Comparison of ENCODE assay signal across 16 cellular contexts in the genomic region with DNA sequence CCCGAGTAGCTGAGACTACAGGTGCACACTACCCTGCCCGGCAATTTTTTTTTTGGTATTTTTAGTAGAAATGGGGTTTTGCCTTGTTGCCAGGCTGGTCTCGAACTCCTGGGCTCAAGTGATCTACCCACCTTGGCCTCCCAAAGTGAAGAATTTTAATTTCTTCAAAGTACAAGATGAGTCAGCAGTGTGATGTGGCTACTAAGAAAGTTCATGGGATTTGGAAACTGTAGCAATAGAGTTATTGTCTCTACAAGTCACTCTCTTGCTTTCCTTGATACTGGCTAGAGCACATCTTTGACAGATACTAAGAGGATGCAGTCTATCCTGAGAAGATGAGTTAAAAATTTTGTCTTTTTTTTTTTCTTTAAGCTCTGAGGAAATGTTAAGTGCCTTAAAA. TPM values are rescaled to one million over a fixed set of nuclear protein-coding genes. Genes with fewer than 3 reads are reported as not detected.
A peak's percentile ranks its signal among the peaks of the same experiment; 100 is the strongest.
DNase-seq lines count a peak whose midpoint lies in the region; ATAC-seq and TF ChIP-seq lines count a peak whose summit lies in the region.
"Had no signal": no experiment of that assay in that cellular context is flagged by ENCODE, and none has a peak within 500 bp of the region (broad histone marks: within the 10 kb centered on the region; RNA-seq: fewer than 3 reads in every experiment).

No MANE protein-coding gene starts in this region.

- H3K9me3 Mint-ChIP-seq in activated CD4-positive, alpha-beta T cell treated with anti-CD3 and anti-CD28 coated beads for 36 hours (ENCODE audit: low read depth): no peaks in the 10 kb centered on the region
- H3K9me3 Mint-ChIP-seq: activated B cell treated with CpG ODN at 0.5 μM for 24 hours, IgD-negative memory B cell had no signal

- peaks cover 31% of the 10 kb centered on the region for H4K20me1 ChIP-seq in smooth muscle cell (ENCODE audit: low read depth)

- peaks cover 28% of the 10 kb centered on the region for H3F3A ChIP-seq in smooth muscle cell (ENCODE audit: low read depth)

- in situ Hi-C loops in GM13977 (cut with MboI; ENCODE audit: low pct_unique_long_range_greater_than_20kb, low sequenced_read_pairs, unreplicated experiment): no loop called here

- no peak overlapping the region for H3K4me3 Mint-ChIP-seq in activated CD4-positive, alpha-beta T cell treated with anti-CD3 and anti-CD28 coated beads for 36 hours

- CTCF ChIA-PET in activated CD4-positive, alpha-beta T cell treated with anti-CD3 and anti-CD28 coated beads for 36 hours (lab: Charles Lee): interaction anchor here (0.6 to 2.9 kb wide), 9 partner anchors 10 to 117 kb away, joined by 3 to 44 read pairs (median 6); a partner anchor contains a TSS
- CTCF ChIA-PET in RWPE1 (lab: Yijun Ruan, JAX): interaction anchor here (0.5 to 1.2 kb wide), 3 partner anchors 10 to 96 kb away, joined by 3 to 4 read pairs (median 3); a partner anchor contains a TSS

- DNase-seq in activated CD4-positive, alpha-beta T cell treated with anti-CD3 and anti-CD28 coated beads for 36 hours: no peak
- no peak for DNase-seq in activated CD4-positive, alpha-beta T cell treated with anti-CD3 and anti-CD28 coated beads for 4 hours
- DNase-seq in RWPE1 (ENCODE audit: low spot score): no peak
- no peak for DNase-seq in esophagus muscularis mucosa (ENCODE audit: extremely low spot score)
- no peak for DNase-seq in smooth muscle cell (lab: John Stamatoyannopoulos, UW; ENCODE audit: unreplicated experiment)
- DNase-seq in NOMO-1 (lab: John Stamatoyannopoulos, UW; ENCODE audit: unreplicated experiment in 2 of 2): no peak
- no peak for DNase-seq in GM13977 (ENCODE audit: low spot score)
- no peak for DNase-seq in Peyer's patch
- DNase-seq: activated B cell treated with CpG ODN at 0.5 μM for 24 hours, Calu3, NCI-H187, NCI-H82, small intestine had no signal

- WGBS in esophagus muscularis mucosa: 91% methylated on average over 3 of the region's 3 CpGs
- 87% methylated on average over 3 of the region's 3 CpGs for WGBS in smooth muscle cell (ENCODE audit: low lambda C conversion rate)

- ATAC-seq in activated CD4-positive, alpha-beta T cell treated with anti-CD3 and anti-CD28 coated beads for 36 hours: no peak

- peak overlapping the region; percentile 48; the same call in 1 of the 2 replicates for H3K27ac ChIP-seq in RWPE1
- H3K27ac ChIP-seq in esophagus muscularis mucosa (replicated peaks in 1 of 4): peak overlapping the region; percentile 97 to 99 (median 99)
- peak overlapping the region; percentile 94 for H3K27ac ChIP-seq in smooth muscle cell (ENCODE audit: low read depth)
- peak overlapping the region in 1 of 4 donors; percentile 100 for H3K27ac ChIP-seq in Peyer's patch

- no peak for TF ChIP-seq CTCF in RWPE1 (conservative IDR thresholded peaks at IDR 0.05; ENCODE audit: low read depth)
- TF ChIP-seq CTCF in esophagus muscularis mucosa (IDR thresholded peaks at IDR 0.05): no peak
- no peak for TF ChIP-seq CTCF in smooth muscle cell (IDR thresholded peaks at IDR 0.05; ENCODE audit: borderline replicate concordance, insufficient read depth, poor library complexity, severe bottlenecking)
- TF ChIP-seq CTCF in GM13977 (IDR thresholded peaks at IDR 0.05; ENCODE audit: extremely low read depth, insufficient read depth, missing control alignments): no peak
- no peak for TF ChIP-seq CTCF in Peyer's patch (IDR thresholded peaks at IDR 0.05)

- peaks cover 37% of the 10 kb centered on the region for H3K36me3 Mint-ChIP-seq in activated CD4-positive, alpha-beta T cell treated with anti-CD3 and anti-CD28 coated beads for 36 hours (ENCODE audit: low read depth)

- H2AFZ ChIP-seq in smooth muscle cell (ENCODE audit: low read depth): no peak overlapping the region

- H3K27me3 Mint-ChIP-seq in activated CD4-positive, alpha-beta T cell treated with anti-CD3 and anti-CD28 coated beads for 36 hours: no peaks in the 10 kb centered on the region
- H3K27me3 Mint-ChIP-seq: activated B cell treated with CpG ODN at 0.5 μM for 24 hours, IgD-negative memory B cell had no signal

- H3K4me2 ChIP-seq in smooth muscle cell: peak overlapping the region; percentile 92

- H3K9me3 ChIP-seq in esophagus muscularis mucosa: no peaks in the 10 kb centered on the region
- no peaks in the 10 kb centered on the region for H3K9me3 ChIP-seq in smooth muscle cell (replicated peaks; ENCODE audit: low read depth)
- H3K9me3 ChIP-seq in Peyer's patch: no peaks in the 10 kb centered on the region

- H3K79me2 ChIP-seq in smooth muscle cell (ENCODE audit: low read depth): peaks cover 53% of the 10 kb centered on the region

- H3K27me3 ChIP-seq in esophagus muscularis mucosa (no peaks in the 10 kb centered on the region), smooth muscle cell (ENCODE audit: low read depth) (no peaks in the 10 kb centered on the region), Peyer's patch (no peaks in the 10 kb centered on the region)

- POLR2A ChIA-PET in activated CD4-positive, alpha-beta T cell treated with anti-CD3 and anti-CD28 coated beads for 36 hours (lab: Charles Lee): interaction anchor here (0.6 kb wide), 1 partner anchor 385 kb away, joined by 4 read pairs; no protein-coding TSS in a partner anchor
- POLR2A ChIA-PET in RWPE1 (lab: Yijun Ruan, JAX; ENCODE audit: low non-redundant PET): no interaction called here

- H3K4me3 ChIP-seq in esophagus muscularis mucosa: no peak overlapping the region
- peak overlapping the region; percentile 83 for H3K4me3 ChIP-seq in smooth muscle cell
- no peak overlapping the region for H3K4me3 ChIP-seq in Peyer's patch

- peak overlapping the region; percentile 92 for H3K9ac ChIP-seq in smooth muscle cell (ENCODE audit: low read depth)

- H3K36me3 ChIP-seq in esophagus muscularis mucosa (peaks cover 42 to 49% (median 48%) of the 10 kb centered on the region in 4 donors), smooth muscle cell (ENCODE audit: low read depth) (no peaks in the 10 kb centered on the region), Peyer's patch (peaks cover 0 to 47% (median 0%) of the 10 kb centered on the region in 3 donors)

- TF ChIP-seq EP300 in esophagus muscularis mucosa (IDR thresholded peaks at IDR 0.05): no peak

- peak overlapping the region; percentile 16 for H3K27ac Mint-ChIP-seq in activated CD4-positive, alpha-beta T cell treated with anti-CD3 and anti-CD28 coated beads for 36 hours
- H3K27ac Mint-ChIP-seq: activated B cell treated with CpG ODN at 0.5 μM for 24 hours had no signal

- TF ChIP-seq POLR2A in esophagus muscularis mucosa (IDR thresholded peaks at IDR 0.05; ENCODE audit: low read depth): no peak
- no peak for TF ChIP-seq POLR2A in Peyer's patch (IDR thresholded peaks at IDR 0.05)

- H3K4me1 Mint-ChIP-seq in activated CD4-positive, alpha-beta T cell treated with anti-CD3 and anti-CD28 coated beads for 36 hours: peaks cover 21% of the 10 kb centered on the region

- intact Hi-C loops in activated CD4-positive, alpha-beta T cell treated with anti-CD3 and anti-CD28 coated beads for 36 hours (cut with DNase I, micrococcal nuclease): loop anchor here (5.0 to 10.0 kb wide), 6 partner anchors 117 to 1277 kb away; a partner anchor contains a TSS
- intact Hi-C loops in esophagus muscularis mucosa (cut with DNase I): no loop called here

- peaks cover 38 to 63% (median 55%) of the 10 kb centered on the region in 4 donors for H3K4me1 ChIP-seq in esophagus muscularis mucosa
- peaks cover 26% of the 10 kb centered on the region for H3K4me1 ChIP-seq in smooth muscle cell (ENCODE audit: low read depth)
- H3K4me1 ChIP-seq in Peyer's patch: peaks cover 4 to 36% (median 12%) of the 10 kb centered on the region in 4 donors

RNA-seq across cellular contexts. Expression of a gene that starts 1.6 kb away (rescaled TPM):
- total RNA-seq in activated CD4-positive, alpha-beta T cell treated with anti-CD3 and anti-CD28 coated beads for 36 hours: 10 to 100 TPM; 24.0 to 26.0 TPM
- total RNA-seq in esophagus muscularis mucosa (10 to 100 TPM; 65.6 to 97.3 (median 85.4) TPM), smooth muscle cell (66.9 and 73.5 TPM in 2 replicates), Peyer's patch (10 to 100 TPM; 19.8 to 34.3 (median 28.5) TPM)
- polyA plus RNA-seq in smooth muscle cell: 81.0 and 99.2 TPM in 2 replicates

RNA-seq across cellular contexts. Expression of a gene that starts 2.1 kb away (rescaled TPM):
- total RNA-seq in activated CD4-positive, alpha-beta T cell treated with anti-CD3 and anti-CD28 coated beads for 36 hours: 100 to 1,000 TPM; 217 to 238 TPM
- total RNA-seq in esophagus muscularis mucosa (1,000 to 10,000 TPM in 3 of 4 donors, 100 to 1,000 TPM in 1; 934 to 1,435 (median 1,196) TPM), smooth muscle cell (130 and 150 TPM in 2 replicates), Peyer's patch (100 to 1,000 TPM; 129 to 262 (median 188) TPM)
- 112 and 145 TPM in 2 replicates for polyA plus RNA-seq in smooth muscle cell

RNA-seq across cellular contexts. Expression of a gene that starts 14.9 kb away (rescaled TPM):
- total RNA-seq in activated CD4-positive, alpha-beta T cell treated with anti-CD3 and anti-CD28 coated beads for 36 hours: 10 to 100 TPM; 19.6 to 23.7 TPM
- 10 to 100 TPM; 44.0 to 67.8 (median 55.5) TPM for total RNA-seq in esophagus muscularis mucosa
- 33.8 and 37.8 TPM in 2 replicates for total RNA-seq in smooth muscle cell
- polyA plus RNA-seq in smooth muscle cell: 35.3 and 52.7 TPM in 2 replicates
- total RNA-seq in Peyer's patch: 100 to 1,000 TPM; 263 to 474 (median 436) TPM

RNA-seq across cellular contexts. Expression of a gene that starts 15.0 kb away (rescaled TPM):
- 10 to 100 TPM; 14.0 to 15.5 TPM for total RNA-seq in activated CD4-positive, alpha-beta T cell treated with anti-CD3 and anti-CD28 coated beads for 36 hours
- total RNA-seq in esophagus muscularis mucosa (10 to 100 TPM; 22.0 to 31.8 (median 26.8) TPM), smooth muscle cell (15.3 and 18.3 TPM in 2 replicates), Peyer's patch (10 to 100 TPM; 16.5 to 44.4 (median 38.3) TPM)
- 12.8 and 14.6 TPM in 2 replicates for polyA plus RNA-seq in smooth muscle cell

RNA-seq across cellular contexts. Expression of a gene that starts 20.0 kb away (rescaled TPM):
- under 1 TPM in 1 of 2 experiments, not detected in 1; 0.39 TPM for total RNA-seq in activated CD4-positive, alpha-beta T cell treated with anti-CD3 and anti-CD28 coated beads for 36 hours
- total RNA-seq in esophagus muscularis mucosa (1 to 10 TPM in 1 of 4 donors, not detected in 3; 1.3 TPM), smooth muscle cell (not detected in 2 replicates), Peyer's patch (not detected)
- not detected in 2 replicates for polyA plus RNA-seq in smooth muscle cell
- total RNA-seq: A172, Calu3, SK-MEL-5 had no signal
